Comparison of ENCODE assay signal across 9 cellular contexts in genomic region chr12:6699989-6700645, GRCh38. TPM values are rescaled to one million over a fixed set of nuclear protein-coding genes. Genes with fewer than 3 reads are reported as not detected.
A peak's percentile ranks its signal among the peaks of the same experiment; 100 is the strongest.
DNase-seq lines count a peak whose midpoint lies in the region; ATAC-seq, FAIRE-seq and TF ChIP-seq lines count a peak whose summit lies in the region.
"Had no signal": no experiment of that assay in that cellular context is flagged by ENCODE, and none has a peak within 500 bp of the region (broad histone marks: within the 10 kb centered on the region; RNA-seq: fewer than 3 reads in every experiment).

No MANE protein-coding gene starts in this region.

- peak overlapping the region; percentile 62 to 88 (median 80) for H3K4me3 Mint-ChIP-seq in naive B cell

- peak in 1 of 2 donors; percentile 5 for ATAC-seq in naive B cell (ENCODE audit: low read depth in 2 of 2)

- H3K27ac Mint-ChIP-seq in naive B cell, result peak overlapping the region in 3 of 6 donors; percentile 24 to 88 (median 38)

- in situ Hi-C loops in G401 (cut with HindIII; ENCODE audit: low sequenced_read_pairs), result no loop called here

- H3K36me3 Mint-ChIP-seq in naive B cell, result peaks cover 0 to 16% of the 10 kb centered on the region in 2 donors
- H3K36me3 Mint-ChIP-seq: IgD-negative memory B cell had no signal

- peaks cover 60 to 61% (median 60%) of the 10 kb centered on the region in 3 donors for H3K4me1 Mint-ChIP-seq in naive B cell

- peak; percentile 48 for DNase-seq in G401 (ENCODE audit: low spot score)
- peak; percentile 38 for DNase-seq in SK-N-DZ (ENCODE audit: low spot score)
- peak; percentile 82 for DNase-seq in ecto neural progenitor cell (ENCODE audit: low spot score)
- no peak for DNase-seq in naive B cell
- DNase-seq in RPMI8226, result no peak
- no peak for DNase-seq in NCI-H774 (lab: John Stamatoyannopoulos, UW)
- no peak for DNase-seq in H54 (ENCODE audit: insufficient read length, low spot score)
- no peak for DNase-seq in NK-92 (lab: John Stamatoyannopoulos, UW; ENCODE audit: unreplicated experiment)

- no peaks in the 10 kb centered on the region for H3K9me3 Mint-ChIP-seq in naive B cell

- no peak for TF ChIP-seq POLR2A in H54 (IDR thresholded peaks at IDR 0.05; ENCODE audit: low read depth, low read length)

- no peak for FAIRE-seq in H54 (lab: Jason Lieb, UNC)

- peaks cover 29 to 43% (median 39%) of the 10 kb centered on the region in 3 donors for H3K27me3 Mint-ChIP-seq in naive B cell

RNA-seq across cellular contexts. Expression of gene PIANP, which starts 0.5 kb away (rescaled TPM):
- 0.44 and 4.4 TPM in 2 replicates for total RNA-seq in G401 (2014; rRNA removed; shearing (Covaris generic))
- 2.4 and 3.7 TPM in 2 replicates for polyA plus RNA-seq in SK-N-DZ (2014; cell fraction: cytosol; rRNA removed)
- 3.6 and 12.3 TPM in 2 replicates for polyA plus RNA-seq in SK-N-DZ (2014; cell fraction: nucleus; rRNA removed)
- not detected for polyA plus RNA-seq in naive B cell (ENCODE audit: low read depth in 6 of 6)
- polyA plus RNA-seq: IgD-negative memory B cell had no signal

RNA-seq across cellular contexts. Expression of gene ZNF384, which starts 10.9 kb away (rescaled TPM):
- 14.9 and 25.5 TPM in 2 replicates for total RNA-seq in G401 (2014; rRNA removed; shearing (Covaris generic))
- polyA plus RNA-seq in SK-N-DZ (2014; cell fraction: cytosol; rRNA removed), result 53.1 and 59.3 TPM in 2 replicates
- polyA plus RNA-seq in SK-N-DZ (2014; cell fraction: nucleus; rRNA removed), result 127 and 189 TPM in 2 replicates
- polyA plus RNA-seq in naive B cell (ENCODE audit: low read depth in 6 of 6), result 10 to 100 TPM; 13.5 to 39.7 (median 23.2) TPM

RNA-seq across cellular contexts. Expression of gene COPS7A, which starts 23.7 kb away (rescaled TPM):
- total RNA-seq in G401 (2014; rRNA removed; shearing (Covaris generic)), result 47.0 and 47.6 TPM in 2 replicates
- polyA plus RNA-seq in SK-N-DZ (2014; cell fraction: cytosol; rRNA removed), result 56.6 and 71.0 TPM in 2 replicates
- polyA plus RNA-seq in SK-N-DZ (2014; cell fraction: nucleus; rRNA removed), result 124 and 133 TPM in 2 replicates
- polyA plus RNA-seq in naive B cell (ENCODE audit: low read depth in 6 of 6), result 10 to 100 TPM; 26.4 to 43.9 (median 34.4) TPM

RNA-seq across cellular contexts. Expression of gene ING4, which starts 37.2 kb away (rescaled TPM):
- total RNA-seq in G401 (2014; rRNA removed; shearing (Covaris generic)), result 33.0 and 47.7 TPM in 2 replicates
- 121 and 129 TPM in 2 replicates for polyA plus RNA-seq in SK-N-DZ (2014; cell fraction: cytosol; rRNA removed)
- polyA plus RNA-seq in SK-N-DZ (2014; cell fraction: nucleus; rRNA removed), result 381 and 391 TPM in 2 replicates
- 100 to 1,000 TPM in 4 of 6 donors, 10 to 100 TPM in 2; 93.5 to 139 (median 112) TPM for polyA plus RNA-seq in naive B cell (ENCODE audit: low read depth in 6 of 6)

RNA-seq across cellular contexts. Expression of gene MLF2, which starts 52.8 kb away (rescaled TPM):
- 342 and 364 TPM in 2 replicates for total RNA-seq in G401 (2014; rRNA removed; shearing (Covaris generic))
- 296 and 349 TPM in 2 replicates for polyA plus RNA-seq in SK-N-DZ (2014; cell fraction: cytosol; rRNA removed)
- 249 and 259 TPM in 2 replicates for polyA plus RNA-seq in SK-N-DZ (2014; cell fraction: nucleus; rRNA removed)
- polyA plus RNA-seq in naive B cell (ENCODE audit: low read depth in 6 of 6), result 100 to 1,000 TPM; 128 to 167 (median 150) TPM

Comparison
In these comparisons a context has a peak if more than half of its experiments do, and no peak if none do; other contexts are left out.
1. DNase-seq: peak in G401 (single experiment), SK-N-DZ (single experiment) and ecto neural progenitor cell (single experiment); none in naive B cell (single experiment), RPMI8226 (single experiment), NCI-H774 (single experiment), H54 (single experiment) and NK-92 (single experiment).